21 cellular contexts compared by ENCODE assay signal in genomic region chr1:5478156-5478695, GRCh38.
"Had no signal": no experiment of that assay in that cellular context is flagged by ENCODE, and none has a peak within 500 bp of the region (broad histone marks: within the 10 kb centered on the region; RNA-seq: fewer than 3 reads in every experiment).

No MANE protein-coding gene starts in this region.

- DNase-seq: dermis blood vessel endothelial cell; effector CD4-positive, alpha-beta T cell; effector memory CD4-positive, alpha-beta T cell; foreskin keratinocyte; left cardiac atrium; left lung; left ventricle myocardium superior; lower lobe of right lung; mesenchymal stem cell; mucosa of descending colon had no signal

- H3K4me1 ChIP-seq: esophagus muscularis mucosa, foreskin keratinocyte, gastroesophageal sphincter, heart right ventricle, left lung, lower lobe of right lung had no signal

- H3K9me3 Mint-ChIP-seq: mesothelial cell of epicardium had no signal

- H3K4me3 Mint-ChIP-seq: mesothelial cell of epicardium had no signal

- ATAC-seq: foreskin keratinocyte, gastroesophageal sphincter, left lung, left ventricle myocardium superior, lower lobe of right lung, mucosa of descending colon had no signal

- FAIRE-seq: colon, endothelial cell of umbilical vein, frontal cortex, islet of Langerhans, keratinocyte had no signal

- H3K9me3 ChIP-seq: esophagus muscularis mucosa, gastroesophageal sphincter, heart right ventricle, left lung, lower lobe of right lung, mucosa of descending colon had no signal

- H3K36me3 ChIP-seq: esophagus muscularis mucosa, gastroesophageal sphincter, heart right ventricle, left lung, lower lobe of right lung had no signal

- H3K27ac Mint-ChIP-seq: mesothelial cell of epicardium had no signal

- H3K4me3 ChIP-seq: coronary artery, dorsolateral prefrontal cortex, esophagus muscularis mucosa, gastroesophageal sphincter, heart right ventricle, left lung, lower lobe of right lung, mucosa of descending colon had no signal

- H3K36me3 Mint-ChIP-seq: mesothelial cell of epicardium had no signal

- H3K27me3 ChIP-seq: foreskin keratinocyte had no signal

- H3K27ac ChIP-seq: coronary artery, esophagus muscularis mucosa, foreskin keratinocyte, gastroesophageal sphincter, heart right ventricle, left lung, lower lobe of right lung had no signal
